ENCODE assay signal across 6 cellular contexts in genomic region chr6:164144316-164144715, GRCh38.
"Had no signal": no experiment of that assay in that cellular context is flagged by ENCODE, and none has a peak within 500 bp of the region (broad histone marks: within the 10 kb centered on the region; RNA-seq: fewer than 3 reads in every experiment).

No MANE protein-coding gene starts in this region.

- ATAC-seq: K562 had no signal

- H3K27ac Mint-ChIP-seq: H9 had no signal

- DNase-seq: GM23248, GOT3, H9, HCEC 1CT, IMR-90 had no signal

- H3K4me3 Mint-ChIP-seq: H9 had no signal
